9 cellular contexts compared by ENCODE assay signal in genomic region chr13:113064534-113065405, GRCh38. TPM values are rescaled to one million over a fixed set of nuclear protein-coding genes. Genes with fewer than 3 reads are reported as not detected.
A peak's percentile ranks its signal among the peaks of the same experiment; 100 is the strongest.
DNase-seq lines count a peak whose midpoint lies in the region; ATAC-seq, FAIRE-seq and TF ChIP-seq lines count a peak whose summit lies in the region.
"Had no signal": no experiment of that assay in that cellular context is flagged by ENCODE, and none has a peak within 500 bp of the region (broad histone marks: within the 10 kb centered on the region; RNA-seq: fewer than 3 reads in every experiment).

No MANE protein-coding gene starts in this region.

- no peaks in the 10 kb centered on the region for H3K4me1 Mint-ChIP-seq in endothelial cell (ENCODE audit: unreplicated experiment)
- H3K4me1 Mint-ChIP-seq in progenitor cell of endocrine pancreas (ENCODE audit: low read depth), result no peaks in the 10 kb centered on the region

- DNase-seq in Daoy (ENCODE audit: low read depth) (peak; percentile 81), NCI-H2107 treated with DMSO at 0.1 percent for 48 hours (lab: John Stamatoyannopoulos, UW; ENCODE audit: unreplicated experiment) (peak; percentile 48), endothelial cell (ENCODE audit: low spot score) (no peak), progenitor cell of endocrine pancreas (ENCODE audit: low spot score, unreplicated experiment) (no peak), GM19239 (ENCODE audit: insufficient read length, low spot score) (no peak), right lobe of liver (no peak)
- DNase-seq in stimulated activated CD4-positive, alpha-beta T cell treated with anti-CD3 and anti-CD28 coated beads, Interleukin-12 subunit alpha, Interleukin-12 subunit beta, amount 100 ng/mL, for 4 hours, result no peak
- no peak for DNase-seq in stimulated activated CD4-positive, alpha-beta T cell treated with anti-CD3 and anti-CD28 coated beads, Interleukin-2, amount 100 ng/mL, for 24 hours
- DNase-seq: NCI-H2081 had no signal

- H3K9me3 ChIP-seq in right lobe of liver, result no peaks in the 10 kb centered on the region

- peaks cover 0 to 3% (median 0%) of the 10 kb centered on the region in 4 donors for H3K36me3 ChIP-seq in right lobe of liver

- no peaks in the 10 kb centered on the region for H3K4me1 ChIP-seq in right lobe of liver

- H3K4me3 Mint-ChIP-seq in endothelial cell (ENCODE audit: unreplicated experiment) (no peak overlapping the region), progenitor cell of endocrine pancreas (ENCODE audit: low read depth) (no peak overlapping the region)

- WGBS in right lobe of liver (ENCODE audit: insufficient coverage, low coverage, low lambda C conversion rate, missing lambda C conversion rate), result 90% methylated on average over 18 of the region's 41 CpGs

- no peaks in the 10 kb centered on the region for H3K27me3 ChIP-seq in right lobe of liver

- peaks cover 11% of the 10 kb centered on the region for H3K27me3 Mint-ChIP-seq in endothelial cell (ENCODE audit: unreplicated experiment)
- H3K27me3 Mint-ChIP-seq in progenitor cell of endocrine pancreas, result no peaks in the 10 kb centered on the region

- no peak overlapping the region for H3K27ac ChIP-seq in right lobe of liver

- TF ChIP-seq CTCF in endothelial cell (IDR thresholded peaks at IDR 0.05; ENCODE audit: unreplicated experiment) (no peak), progenitor cell of endocrine pancreas (IDR thresholded peaks at IDR 0.05; ENCODE audit: unreplicated experiment) (no peak), right lobe of liver (IDR thresholded peaks at IDR 0.05) (no peak)

- H3K27ac Mint-ChIP-seq in endothelial cell (ENCODE audit: unreplicated experiment) (peak overlapping the region; percentile 9), progenitor cell of endocrine pancreas (peak overlapping the region; percentile 41)

- H3K4me3 ChIP-seq in right lobe of liver, result no peak overlapping the region

- TF ChIP-seq POLR2A in right lobe of liver (IDR thresholded peaks at IDR 0.05), result no peak

- intact Hi-C loops in right lobe of liver (cut with DNase I), result no loop called here

- FAIRE-seq in GM19239 (lab: Jason Lieb, UNC), result no peak

- ATAC-seq in right lobe of liver, result no peak

- H3K36me3 Mint-ChIP-seq in endothelial cell (ENCODE audit: low read depth, unreplicated experiment), result peaks cover 3% of the 10 kb centered on the region
- H3K36me3 Mint-ChIP-seq in progenitor cell of endocrine pancreas (ENCODE audit: insufficient read depth), result peaks cover 9% of the 10 kb centered on the region

- H3K9me3 Mint-ChIP-seq in endothelial cell (ENCODE audit: unreplicated experiment), result no peaks in the 10 kb centered on the region
- H3K9me3 Mint-ChIP-seq in progenitor cell of endocrine pancreas (ENCODE audit: low read depth), result no peaks in the 10 kb centered on the region

RNA-seq across cellular contexts. Expression of gene F7, which starts 40.8 kb away (rescaled TPM):
- total RNA-seq in Daoy (2014; rRNA removed; shearing (Covaris generic)), result 0.11 TPM in 1 of 2 replicates, not detected in the other
- total RNA-seq in endothelial cell (ENCODE audit: unreplicated experiment) (not detected), progenitor cell of endocrine pancreas (5.7 and 7.3 TPM in 2 replicates), right lobe of liver (100 to 1,000 TPM in 2 of 6 experiments, 10 to 100 TPM in 4; 42.9 to 147 (median 84.2) TPM)

RNA-seq across cellular contexts. Expression of gene F10, which starts 57.8 kb away (rescaled TPM):
- total RNA-seq in Daoy (2014; rRNA removed; shearing (Covaris generic)), result not detected in 2 replicates
- 0.23 TPM for total RNA-seq in endothelial cell (ENCODE audit: unreplicated experiment)
- total RNA-seq in progenitor cell of endocrine pancreas, result 29.7 and 30.2 TPM in 2 replicates
- total RNA-seq in right lobe of liver, result 100 to 1,000 TPM; 108 to 157 (median 132) TPM

Comparison
In these comparisons a context has a peak if more than half of its experiments do, and no peak if none do; other contexts are left out.
1. DNase-seq: peak in Daoy (single experiment) and NCI-H2107 treated with DMSO at 0.1 percent for 48 hours (single experiment); none in endothelial cell (single experiment), progenitor cell of endocrine pancreas (single experiment), stimulated activated CD4-positive, alpha-beta T cell treated with anti-CD3 and anti-CD28 coated beads, Interleukin-12 subunit alpha, Interleukin-12 subunit beta, amount 100 ng/mL, for 4 hours (single experiment), stimulated activated CD4-positive, alpha-beta T cell treated with anti-CD3 and anti-CD28 coated beads, Interleukin-2, amount 100 ng/mL, for 24 hours (0 of 2), GM19239 (single experiment) and right lobe of liver (0 of 3).
2. RNA of gene F10, which starts 57.8 kb away (total RNA-seq): 108 to 157 TPM in right lobe of liver and 29.7 to 30.2 TPM in progenitor cell of endocrine pancreas; 0.23 TPM in endothelial cell (single experiment) and not detected in Daoy; every median in the first group is over 10 times any median in the second.